8 cellular contexts compared by ENCODE assay signal in the genomic region with DNA sequence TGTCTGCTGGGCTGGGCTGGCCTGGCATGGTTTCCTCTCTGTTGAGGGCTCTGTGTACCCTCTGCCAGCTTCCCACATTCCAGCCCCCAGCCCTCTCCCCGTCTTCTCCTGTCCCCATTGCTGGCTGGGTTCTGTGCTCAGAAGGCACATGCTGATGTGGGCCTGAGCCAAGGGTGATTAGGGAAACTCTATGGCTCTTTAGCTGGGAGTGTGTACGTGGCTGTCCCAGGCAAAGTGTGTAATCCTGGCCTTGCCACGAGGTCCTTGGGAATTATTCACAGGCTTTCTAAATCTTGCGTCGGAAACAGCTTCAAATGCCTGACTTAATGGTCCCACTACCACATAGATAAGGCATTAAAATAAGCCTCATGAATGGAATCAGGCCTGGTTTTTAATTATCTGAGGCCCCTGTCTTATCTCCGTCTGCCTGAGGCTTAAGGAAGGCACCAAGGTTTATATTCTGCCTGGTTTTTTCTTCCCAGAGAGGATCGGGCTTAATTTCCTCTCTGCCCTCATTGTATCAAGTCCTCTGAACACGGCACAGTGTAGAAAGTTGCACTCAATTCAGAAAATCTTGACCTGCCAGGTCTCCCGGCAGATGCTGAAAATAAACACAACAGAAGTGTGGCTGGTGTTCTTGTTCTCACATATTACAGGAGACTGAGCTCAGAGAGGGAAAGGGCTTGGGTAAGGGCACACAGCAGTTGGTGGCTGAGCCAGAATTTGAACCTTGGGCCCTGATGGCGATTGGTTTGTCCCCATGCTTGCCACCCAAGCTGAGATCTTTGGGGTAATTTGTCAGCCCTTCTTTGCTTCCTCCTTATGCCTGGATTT. TPM values are rescaled to one million over a fixed set of nuclear protein-coding genes. Genes with fewer than 3 reads are reported as not detected.
DNase-seq lines count a peak whose midpoint lies in the region; ATAC-seq and TF ChIP-seq lines count a peak whose summit lies in the region.

No MANE protein-coding gene starts in this region.

- H3K4me3 ChIP-seq in SJCRH30 = peak overlapping the region; percentile 49
- H3K4me3 ChIP-seq in fibroblast of villous mesenchyme (ENCODE audit: low read depth, low read length) = no peak overlapping the region
- peak overlapping the region in 3 of 4 donors; percentile 34 to 50 (median 44) for H3K4me3 ChIP-seq in gastrocnemius medialis

- peaks cover 37% of the 10 kb centered on the region for H3K4me1 ChIP-seq in SJCRH30
- peaks cover 47 to 74% of the 10 kb centered on the region in 2 donors for H3K4me1 ChIP-seq in gastrocnemius medialis

- ATAC-seq in gastrocnemius medialis = peak; percentile 64 to 77
- no peak for ATAC-seq in GM18520 (IDR thresholded peaks at IDR 0.05; ENCODE audit: unreplicated experiment)
- ATAC-seq in HG03521 (IDR thresholded peaks at IDR 0.05; ENCODE audit: unreplicated experiment) = no peak

- no peaks in the 10 kb centered on the region for H3K9me3 ChIP-seq in SJCRH30 (replicated peaks)
- H3K9me3 ChIP-seq in gastrocnemius medialis = no peaks in the 10 kb centered on the region

- peak; percentile 42 for DNase-seq in GM03348 (ENCODE audit: low spot score)
- peak; percentile 51 to 76 for DNase-seq in SJCRH30
- DNase-seq in fibroblast of villous mesenchyme (ENCODE audit: low read depth) = peak; percentile 99
- DNase-seq in gastrocnemius medialis = peak; percentile 56 to 74
- DNase-seq in NCI-H1048 (lab: John Stamatoyannopoulos, UW) = no peak
- no peak for DNase-seq in NAMALWA (ENCODE audit: low spot score)

- in situ Hi-C loops in gastrocnemius medialis (cut with MboI; ENCODE audit: low sequenced_read_pairs in 4 of 4) = loop anchor here in 1 of 4 donors (25.0 kb wide), 1 partner anchor 91 kb away; no protein-coding TSS in a partner anchor

- H3K36me3 ChIP-seq in SJCRH30 (peaks cover 7% of the 10 kb centered on the region; the same call in 1 of the 2 replicates), gastrocnemius medialis (peaks cover 0 to 7% of the 10 kb centered on the region in 2 donors)

- intact Hi-C loops in gastrocnemius medialis (cut with DNase I; ENCODE audit: low total_unique reads) = no loop called here

- no peak for TF ChIP-seq CTCF in fibroblast of villous mesenchyme (IDR thresholded peaks at IDR 0.05; ENCODE audit: insufficient read depth, low read depth, low read length)
- no peak for TF ChIP-seq CTCF in gastrocnemius medialis (IDR thresholded peaks at IDR 0.05 in 4 of 5, conservative IDR thresholded peaks at IDR 0.05 in 1 of 5)

- no peak for TF ChIP-seq POLR2A in gastrocnemius medialis (IDR thresholded peaks at IDR 0.05)

- H3K27me3 ChIP-seq in SJCRH30 (no peaks in the 10 kb centered on the region), gastrocnemius medialis (no peaks in the 10 kb centered on the region)

- H3K27ac ChIP-seq in SJCRH30 (peak overlapping the region; percentile 97), gastrocnemius medialis (peak overlapping the region; percentile 88 to 99 (median 96))

RNA-seq across cellular contexts. Expression of gene LGALS9, which starts 52.9 kb away (rescaled TPM):
- total RNA-seq in SJCRH30 (2014; rRNA removed; shearing (Covaris generic)) = 0.05 and 0.22 TPM in 2 replicates
- 1.7 and 2.3 TPM in 2 replicates for total RNA-seq in fibroblast of villous mesenchyme
- total RNA-seq in gastrocnemius medialis = 10 to 100 TPM in 1 of 4 donors, 1 to 10 TPM in 3; 2.4 to 20.3 (median 6.1) TPM

Comparison
In these comparisons a context has a peak if more than half of its experiments do, and no peak if none do; other contexts are left out.
1. DNase-seq: peak in GM03348 (single experiment), SJCRH30 (2 of 2), fibroblast of villous mesenchyme (single experiment) and gastrocnemius medialis (2 of 2); none in NCI-H1048 (single experiment) and NAMALWA (single experiment).
2. ATAC-seq: peak in gastrocnemius medialis (2 of 2); none in GM18520 (single experiment) and HG03521 (single experiment).